ENCODE assay signal across 8 cellular contexts in genomic region chr15:38073278-38073930, GRCh38.
DNase-seq lines count a peak whose midpoint lies in the region; ATAC-seq and TF ChIP-seq lines count a peak whose summit lies in the region.

No MANE protein-coding gene starts in this region.

- TF ChIP-seq CTCF in OCI-LY3 (IDR thresholded peaks at IDR 0.05; ENCODE audit: low read depth, low read length): no peak
- no peak for TF ChIP-seq CTCF in epithelial cell of esophagus (IDR thresholded peaks at IDR 0.05; ENCODE audit: insufficient read depth, low read depth, low read length, missing control alignments)
- TF ChIP-seq CTCF in nephron (IDR thresholded peaks at IDR 0.05; ENCODE audit: unreplicated experiment in 3 of 3): no peak

- no peak for DNase-seq in epithelial cell of esophagus (ENCODE audit: low read depth)
- no peak for DNase-seq in GM19238 (ENCODE audit: insufficient read length, low spot score)
- no peak for DNase-seq in NCI-H2196 (lab: John Stamatoyannopoulos, UW; ENCODE audit: unreplicated experiment)
- DNase-seq in activated CD4-positive, CD25-positive, alpha-beta regulatory T cell (lab: John Stamatoyannopoulos, UW): no peak

- H3K4me3 ChIP-seq in BLaER1 treated with 17β-estradiol and CSF1 and Interleukin-3, amounts not matched to agents 10 nM and 100 nM: peak overlapping the region; percentile 48 to 68 (median 57)
- H3K4me3 ChIP-seq in OCI-LY3 (ENCODE audit: low read length): peak overlapping the region; percentile 80
- peak overlapping the region; percentile 18 for H3K4me3 ChIP-seq in epithelial cell of esophagus (ENCODE audit: low read length)

- H3K36me3 ChIP-seq in BLaER1 treated with 17β-estradiol and CSF1 and Interleukin-3, amounts not matched to agents 10 nM and 100 nM: no peaks in the 10 kb centered on the region
- no peaks in the 10 kb centered on the region for H3K36me3 ChIP-seq in OCI-LY3 (replicated peaks; ENCODE audit: low read depth, low read length)

- no peaks in the 10 kb centered on the region; a peak in 1 of 22 replicates for H3K9me3 ChIP-seq in BLaER1 treated with 17β-estradiol and CSF1 and Interleukin-3, amounts not matched to agents 10 nM and 100 nM (replicated peaks in 1 of 11)
- H3K9me3 ChIP-seq in OCI-LY3 (ENCODE audit: insufficient read depth, low read length): no peaks in the 10 kb centered on the region

- peak overlapping the region; percentile 83 to 97 (median 91) for H3K4me2 ChIP-seq in BLaER1 treated with 17β-estradiol and CSF1 and Interleukin-3, amounts not matched to agents 10 nM and 100 nM
- H3K4me2 ChIP-seq in OCI-LY3 (ENCODE audit: low read length): peak overlapping the region; percentile 93

- H3K36me3 Mint-ChIP-seq in nephron (ENCODE audit: low read depth): no peaks in the 10 kb centered on the region

- ATAC-seq in GM18868 (IDR thresholded peaks at IDR 0.05; ENCODE audit: unreplicated experiment): no peak

- peak overlapping the region; percentile 100 for H3K27ac Mint-ChIP-seq in nephron

- H3K9ac ChIP-seq in BLaER1 treated with 17β-estradiol and CSF1 and Interleukin-3, amounts not matched to agents 10 nM and 100 nM: peak overlapping the region; percentile 81 to 93 (median 88)
- peak overlapping the region; percentile 74 for H3K9ac ChIP-seq in OCI-LY3 (ENCODE audit: low read length)

- H3K27ac ChIP-seq in BLaER1 treated with 17β-estradiol and CSF1 and Interleukin-3, amounts not matched to agents 10 nM and 100 nM: peak overlapping the region; percentile 86 to 94 (median 92)
- peak overlapping the region; percentile 35; the same call in 1 of the 2 replicates for H3K27ac ChIP-seq in OCI-LY3 (ENCODE audit: low read length)

- H3K4me1 ChIP-seq in BLaER1 treated with 17β-estradiol and CSF1 and Interleukin-3, amounts not matched to agents 10 nM and 100 nM: peaks cover 95 to 100% (median 100%) of the 10 kb centered on the region in 10 experiments
- peaks cover 48% of the 10 kb centered on the region for H3K4me1 ChIP-seq in OCI-LY3 (ENCODE audit: low read length)

- H3K4me1 Mint-ChIP-seq in nephron: peaks cover 65% of the 10 kb centered on the region

- H3K27me3 ChIP-seq in BLaER1 treated with 17β-estradiol and CSF1 and Interleukin-3, amounts not matched to agents 10 nM and 100 nM: no peaks in the 10 kb centered on the region
- H3K27me3 ChIP-seq in OCI-LY3 (ENCODE audit: low read depth, low read length): no peaks in the 10 kb centered on the region

- no peaks in the 10 kb centered on the region for H3K79me2 ChIP-seq in OCI-LY3 (ENCODE audit: low read length)

- no peaks in the 10 kb centered on the region for H4K20me1 ChIP-seq in BLaER1 treated with 17β-estradiol and CSF1 and Interleukin-3, amounts not matched to agents 10 nM and 100 nM
- no peaks in the 10 kb centered on the region for H4K20me1 ChIP-seq in OCI-LY3 (ENCODE audit: insufficient read depth, low read length)

- H3K27me3 Mint-ChIP-seq in nephron (ENCODE audit: low read depth): no peaks in the 10 kb centered on the region

- peak overlapping the region; percentile 89 for H2AFZ ChIP-seq in OCI-LY3 (ENCODE audit: low read depth, low read length)

- no peaks in the 10 kb centered on the region for H3K9me3 Mint-ChIP-seq in nephron

- H3K4me3 Mint-ChIP-seq in nephron: peak overlapping the region; percentile 86 to 90 (median 86)

Comparison
In these comparisons a context has a peak if more than half of its experiments do, and no peak if none do; other contexts are left out.
1. H3K4me3 ChIP-seq: peak in every context shown above with its lines; median percentile 80 in OCI-LY3; 57 in BLaER1 treated with 17β-estradiol and CSF1 and Interleukin-3, amounts not matched to agents 10 nM and 100 nM; 18 in epithelial cell of esophagus.